8 cellular contexts compared by ENCODE assay signal in the genomic region with DNA sequence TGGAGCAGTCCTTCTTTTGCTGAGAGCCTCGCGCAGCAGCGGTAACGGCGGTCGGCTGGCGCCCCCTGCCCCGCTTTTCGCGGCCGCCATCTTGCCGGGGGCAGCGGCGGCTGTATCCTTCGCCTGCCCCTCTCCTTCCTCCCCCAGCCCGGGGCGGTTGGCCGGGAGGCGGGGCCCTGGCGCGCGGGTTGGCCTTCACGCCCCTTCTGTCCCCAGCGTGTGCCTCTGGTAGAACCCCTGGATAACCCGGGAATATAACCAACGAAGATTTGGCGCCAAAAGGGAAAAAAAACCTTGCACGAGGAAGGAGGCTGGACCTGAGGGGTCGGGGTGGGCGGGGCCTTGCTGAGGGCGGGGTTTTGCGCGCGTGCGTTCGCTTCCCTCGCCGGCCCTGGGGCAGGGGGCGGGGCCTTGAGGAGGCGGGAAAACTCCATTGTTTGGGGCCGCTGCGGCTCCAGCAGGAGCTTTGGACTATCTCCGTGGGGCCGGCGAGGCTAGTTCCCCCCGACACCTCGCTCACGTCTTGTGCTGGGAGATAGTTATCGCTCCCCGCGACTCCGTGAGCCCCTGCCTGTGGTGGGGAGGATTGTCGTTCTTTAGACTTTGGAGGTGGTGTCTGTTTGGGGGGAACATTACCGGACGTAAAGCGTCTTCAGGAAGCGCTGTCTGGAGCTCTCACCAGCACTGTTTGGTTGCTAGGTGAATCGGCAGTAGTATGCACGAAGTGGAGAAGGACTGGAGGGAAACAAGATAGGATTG. TPM values are rescaled to one million over a fixed set of nuclear protein-coding genes. Genes with fewer than 3 reads are reported as not detected.
DNase-seq lines count a peak whose midpoint lies in the region; ATAC-seq and TF ChIP-seq lines count a peak whose summit lies in the region.

No MANE protein-coding gene starts in this region.

- H3K4me3 ChIP-seq in AG04449 (ENCODE audit: low read depth, low read length) (peak overlapping the region; percentile 96), left lung (peak overlapping the region; percentile 100)

- no peaks in the 10 kb centered on the region for H3K36me3 ChIP-seq in left lung

- H3K4me1 Mint-ChIP-seq in activated CD4-positive, alpha-beta T cell treated with anti-CD3 and anti-CD28 coated beads, Interleukin-2, amount 10 ng/mL, durations not matched to agents 7 days and 5 days = peaks cover 38% of the 10 kb centered on the region

- no peaks in the 10 kb centered on the region for H3K9me3 Mint-ChIP-seq in activated CD4-positive, alpha-beta T cell treated with anti-CD3 and anti-CD28 coated beads, Interleukin-2, amount 10 ng/mL, durations not matched to agents 7 days and 5 days

- TF ChIP-seq CTCF in AG04449 (IDR thresholded peaks at IDR 0.05; ENCODE audit: insufficient read depth, low read length, missing control alignments) (peak; percentile 13), left lung (IDR thresholded peaks at IDR 0.05) (no peak)

- DNase-seq in AG04449 (ENCODE audit: low read depth, low spot score) (no peak), NCI-H526 treated with DMSO at 0.1 percent for 48 hours (lab: John Stamatoyannopoulos, UW) (peak; percentile 92), dedifferentiated amniotic fluid mesenchymal stem cell (ENCODE audit: extremely low spot score) (peak; percentile 73), left lung (peak; percentile 90 to 95)
- peak; percentile 89 for DNase-seq in activated CD4-positive, alpha-beta T cell treated with anti-CD3 and anti-CD28 coated beads, Interleukin-2, amount 10 ng/mL, durations not matched to agents 7 days and 5 days
- DNase-seq in stimulated activated CD4-positive, alpha-beta T cell treated with anti-CD3 and anti-CD28 coated beads, Interleukin-2, amount 100 ng/mL, for 24 hours = peak; percentile 88 to 91

- peaks cover 9 to 39% of the 10 kb centered on the region in 2 donors for H3K4me1 ChIP-seq in left lung

- H3K4me3 Mint-ChIP-seq in activated CD4-positive, alpha-beta T cell treated with anti-CD3 and anti-CD28 coated beads, Interleukin-2, amount 10 ng/mL, durations not matched to agents 7 days and 5 days = peak overlapping the region; percentile 93

- peaks cover 8% of the 10 kb centered on the region for H3K36me3 Mint-ChIP-seq in activated CD4-positive, alpha-beta T cell treated with anti-CD3 and anti-CD28 coated beads, Interleukin-2, amount 10 ng/mL, durations not matched to agents 7 days and 5 days (ENCODE audit: low read depth)

- H3K27ac Mint-ChIP-seq in activated CD4-positive, alpha-beta T cell treated with anti-CD3 and anti-CD28 coated beads, Interleukin-2, amount 10 ng/mL, durations not matched to agents 7 days and 5 days = peak overlapping the region; percentile 99

- peak; percentile 38 for ATAC-seq in GM19035 (IDR thresholded peaks at IDR 0.05; ENCODE audit: unreplicated experiment)
- ATAC-seq in HG03457 (IDR thresholded peaks at IDR 0.05; ENCODE audit: unreplicated experiment) = peak; percentile 26
- peak; percentile 86 for ATAC-seq in left lung

- H3K9me3 ChIP-seq in left lung = no peaks in the 10 kb centered on the region

- no peaks in the 10 kb centered on the region for H3K27me3 ChIP-seq in left lung

- POLR2A ChIA-PET in AG04449 (lab: Yijun Ruan, JAX) = interaction anchor here (0.6 to 3.2 kb wide), 6 partner anchors 33 to 224 kb away, joined by 3 to 40 read pairs (median 3); a partner anchor contains a TSS
- POLR2A ChIA-PET in activated CD4-positive, alpha-beta T cell treated with anti-CD3 and anti-CD28 coated beads, Interleukin-2, amount 10 ng/mL, durations not matched to agents 7 days and 5 days (lab: Charles Lee) = interaction anchor here (0.6 to 1.1 kb wide), 3 partner anchors 9 to 63 kb away, joined by 3 to 4 read pairs (median 3); a partner anchor contains a TSS

- intact Hi-C loops in left lung (cut with DNase I) = no loop called here

- no peaks in the 10 kb centered on the region for H3K27me3 Mint-ChIP-seq in activated CD4-positive, alpha-beta T cell treated with anti-CD3 and anti-CD28 coated beads, Interleukin-2, amount 10 ng/mL, durations not matched to agents 7 days and 5 days

- CTCF ChIA-PET in AG04449 (lab: Yijun Ruan, JAX) = interaction anchor here (0.8 to 9.7 kb wide), 5 partner anchors 14 to 298 kb away, joined by 3 to 98 read pairs (median 6); no protein-coding TSS in a partner anchor
- CTCF ChIA-PET in activated CD4-positive, alpha-beta T cell treated with anti-CD3 and anti-CD28 coated beads, Interleukin-2, amount 10 ng/mL, durations not matched to agents 7 days and 5 days (lab: Charles Lee) = interaction anchor here (0.6 to 1.4 kb wide), 4 partner anchors 14 to 96 kb away, joined by 3 read pairs; no protein-coding TSS in a partner anchor

- peak overlapping the region; percentile 93 for H3K27ac ChIP-seq in left lung

RNA-seq across cellular contexts. Expression of a gene that starts 0.7 kb away (rescaled TPM):
- 100 to 1,000 TPM; 193 to 198 TPM for total RNA-seq in activated CD4-positive, alpha-beta T cell treated with anti-CD3 and anti-CD28 coated beads, Interleukin-2, amount 10 ng/mL, durations not matched to agents 7 days and 5 days
- 10 to 100 TPM; 57.6 to 71.6 TPM for total RNA-seq in left lung

RNA-seq across cellular contexts. Expression of a gene that starts 33.9 kb away (rescaled TPM):
- 100 to 1,000 TPM; 134 to 135 TPM for total RNA-seq in activated CD4-positive, alpha-beta T cell treated with anti-CD3 and anti-CD28 coated beads, Interleukin-2, amount 10 ng/mL, durations not matched to agents 7 days and 5 days
- total RNA-seq in left lung = 100 to 1,000 TPM; 183 to 258 TPM

RNA-seq across cellular contexts. Expression of a gene that starts 39.3 kb away (rescaled TPM):
- 1 to 10 TPM; 2.3 to 3.3 TPM for total RNA-seq in activated CD4-positive, alpha-beta T cell treated with anti-CD3 and anti-CD28 coated beads, Interleukin-2, amount 10 ng/mL, durations not matched to agents 7 days and 5 days
- 10 to 100 TPM in 1 of 2 donors, under 1 TPM in 1; 0.70 to 16.2 TPM for total RNA-seq in left lung

Comparison
In these comparisons a context has a peak if more than half of its experiments do, and no peak if none do; other contexts are left out.
1. ATAC-seq: peak in every context shown above with its lines; median percentile 86 in left lung; 38 in GM19035; 26 in HG03457.